In genomic region chr5:6435356-6435755, GRCh38 we compare ENCODE assay signal across 10 cellular contexts. TPM values are rescaled to one million over a fixed set of nuclear protein-coding genes. Genes with fewer than 3 reads are reported as not detected.
DNase-seq lines count a peak whose midpoint lies in the region; ATAC-seq and TF ChIP-seq lines count a peak whose summit lies in the region.
"Had no signal": no experiment of that assay in that cellular context is flagged by ENCODE, and none has a peak within 500 bp of the region (broad histone marks: within the 10 kb centered on the region; RNA-seq: fewer than 3 reads in every experiment).

No MANE protein-coding gene starts in this region.

- no peak overlapping the region for H3K4me2 ChIP-seq in smooth muscle cell

- H3K27me3 ChIP-seq in breast epithelium (peaks cover 0 to 10% of the 10 kb centered on the region in 2 donors), smooth muscle cell (ENCODE audit: low read depth) (peaks cover 19% of the 10 kb centered on the region)

- no peak overlapping the region for H3K9ac ChIP-seq in smooth muscle cell (ENCODE audit: low read depth)

- TF ChIP-seq POLR2A in breast epithelium (IDR thresholded peaks at IDR 0.05) = no peak
- TF ChIP-seq POLR2A in lower leg skin (IDR thresholded peaks at IDR 0.05) = no peak

- CTCF ChIA-PET in MCF 10A (lab: Yijun Ruan, JAX) = interaction anchor here (0.7 to 1.1 kb wide), 5 partner anchors 10 to 868 kb away, joined by 3 to 6 read pairs (median 3); no protein-coding TSS in a partner anchor

- H3K79me2 ChIP-seq in smooth muscle cell (ENCODE audit: low read depth) = no peaks in the 10 kb centered on the region

- no peaks in the 10 kb centered on the region for H3F3A ChIP-seq in smooth muscle cell (ENCODE audit: low read depth)

- H3K4me3 ChIP-seq in breast epithelium = no peak overlapping the region
- H3K4me3 ChIP-seq in epithelial cell of proximal tubule (ENCODE audit: low read depth, low read length) = no peak overlapping the region
- H3K4me3 ChIP-seq in smooth muscle cell = no peak overlapping the region
- H3K4me3 ChIP-seq in lower leg skin (ENCODE audit: low read depth, poor library complexity, severe bottlenecking) = no peak overlapping the region

- H3K27ac Mint-ChIP-seq in MCF 10A (ENCODE audit: low read depth, unreplicated experiment) = no peak overlapping the region
- H3K27ac Mint-ChIP-seq: activated T-helper 17 cell treated with anti-CD3 and anti-CD28 coated beads, Interleukin-2, amount 50 U/mL, for 72 hours had no signal

- H3K9me3 ChIP-seq in breast epithelium (peaks cover 0 to 5% of the 10 kb centered on the region in 2 donors), smooth muscle cell (replicated peaks; ENCODE audit: low read depth) (no peaks in the 10 kb centered on the region)

- H3K36me3 ChIP-seq in breast epithelium (no peaks in the 10 kb centered on the region), smooth muscle cell (ENCODE audit: low read depth) (no peaks in the 10 kb centered on the region)

- POLR2A ChIA-PET in MCF 10A (lab: Yijun Ruan, JAX) = no interaction called here

- TF ChIP-seq CTCF in MCF 10A (IDR thresholded peaks at IDR 0.05; ENCODE audit: unreplicated experiment) (no peak), breast epithelium (IDR thresholded peaks at IDR 0.05) (no peak), epithelial cell of proximal tubule (conservative IDR thresholded peaks at IDR 0.05; ENCODE audit: low read depth, low read length) (peak; percentile 49), smooth muscle cell (IDR thresholded peaks at IDR 0.05; ENCODE audit: borderline replicate concordance, insufficient read depth, poor library complexity, severe bottlenecking) (peak; percentile 38), lower leg skin (IDR thresholded peaks at IDR 0.05) (no peak)

- H3K9me3 Mint-ChIP-seq in MCF 10A (ENCODE audit: unreplicated experiment) = no peaks in the 10 kb centered on the region
- H3K9me3 Mint-ChIP-seq: activated T-helper 17 cell treated with anti-CD3 and anti-CD28 coated beads, Interleukin-2, amount 50 U/mL, for 72 hours had no signal

- H4K20me1 ChIP-seq in smooth muscle cell (ENCODE audit: low read depth) = no peaks in the 10 kb centered on the region

- no peak overlapping the region for H3K27ac ChIP-seq in breast epithelium
- no peak overlapping the region for H3K27ac ChIP-seq in smooth muscle cell (ENCODE audit: low read depth)

- peaks cover 5% of the 10 kb centered on the region for H3K4me1 Mint-ChIP-seq in MCF 10A (ENCODE audit: insufficient read depth, unreplicated experiment)
- H3K4me1 Mint-ChIP-seq: activated T-helper 17 cell treated with anti-CD3 and anti-CD28 coated beads, Interleukin-2, amount 50 U/mL, for 72 hours had no signal

- peaks cover 4% of the 10 kb centered on the region for H3K36me3 Mint-ChIP-seq in MCF 10A (ENCODE audit: insufficient read depth, unreplicated experiment)

- H3K4me3 Mint-ChIP-seq in MCF 10A (ENCODE audit: unreplicated experiment) = no peak overlapping the region
- H3K4me3 Mint-ChIP-seq: activated T-helper 17 cell treated with anti-CD3 and anti-CD28 coated beads, Interleukin-2, amount 50 U/mL, for 72 hours had no signal

- peaks cover 35% of the 10 kb centered on the region for H3K27me3 Mint-ChIP-seq in MCF 10A (ENCODE audit: insufficient read depth, unreplicated experiment)

- DNase-seq in MCF 10A (ENCODE audit: unreplicated experiment) (peak; percentile 8), breast epithelium (ENCODE audit: low spot score in 2 of 2) (no peak), NCI-H146 (lab: John Stamatoyannopoulos, UW) (peak; percentile 69), epithelial cell of proximal tubule (ENCODE audit: low read depth) (no peak), smooth muscle cell (lab: John Stamatoyannopoulos, UW; ENCODE audit: unreplicated experiment) (no peak), NOMO-1 (lab: John Stamatoyannopoulos, UW; ENCODE audit: unreplicated experiment in 2 of 2) (no peak), lower leg skin (ENCODE audit: low spot score in 2 of 2) (no peak)
- DNase-seq: NCI-H524 had no signal

- WGBS in smooth muscle cell (ENCODE audit: low lambda C conversion rate) = 27% methylated on average over 8 of the region's 8 CpGs
- WGBS in lower leg skin, 2 donors = 44 to 54% methylated on average over 8 of the region's 8 CpGs

- intact Hi-C loops in MCF 10A (cut with micrococcal nuclease) = no loop called here
- intact Hi-C loops in breast epithelium (cut with DNase I; ENCODE audit: low total_unique reads) = no loop called here
- intact Hi-C loops in lower leg skin (cut with DNase I; ENCODE audit: low total_unique reads) = no loop called here

- BruUV-seq in MCF 10A (replicated peaks; lab: Mats Ljungman, UMichigan) = no TSS peak

- ATAC-seq in GM18909 (IDR thresholded peaks at IDR 0.05; ENCODE audit: poor library complexity, unreplicated experiment) = no peak
- ATAC-seq: activated T-helper 17 cell treated with anti-CD3 and anti-CD28 coated beads, Interleukin-2, amount 50 U/mL, for 72 hours had no signal

- H3K4me1 ChIP-seq in breast epithelium (no peaks in the 10 kb centered on the region), smooth muscle cell (ENCODE audit: low read depth) (no peaks in the 10 kb centered on the region)

- no peak overlapping the region for H2AFZ ChIP-seq in smooth muscle cell (ENCODE audit: low read depth)

RNA-seq across cellular contexts. Expression of gene UBE2QL1, which starts 13.3 kb away (rescaled TPM):
- total RNA-seq in MCF 10A (2022) = not detected in 2 replicates
- total RNA-seq in breast epithelium = 1 to 10 TPM in 2 of 3 donors, under 1 TPM in 1; 0.44 to 1.8 (median 1.6) TPM
- total RNA-seq in epithelial cell of proximal tubule = not detected in 2 replicates
- 1.2 and 2.5 TPM in 2 replicates for total RNA-seq in smooth muscle cell
- 1.3 and 2.6 TPM in 2 replicates for polyA plus RNA-seq in smooth muscle cell
- 1 to 10 TPM in 3 of 4 donors, under 1 TPM in 1; 0.72 to 3.4 (median 1.3) TPM for total RNA-seq in lower leg skin
- total RNA-seq: activated T-helper 17 cell treated with anti-CD3 and anti-CD28 coated beads, Interleukin-2, amount 50 U/mL, for 72 hours had no signal

RNA-seq across cellular contexts. Expression of gene MED10, which starts 57.0 kb away (rescaled TPM):
- 84.9 and 85.1 TPM in 2 replicates for total RNA-seq in MCF 10A (2022)
- 10 to 100 TPM; 25.6 to 29.9 (median 25.9) TPM for total RNA-seq in breast epithelium
- total RNA-seq in epithelial cell of proximal tubule = 28.3 and 38.3 TPM in 2 replicates
- 23.0 and 28.6 TPM in 2 replicates for total RNA-seq in smooth muscle cell
- polyA plus RNA-seq in smooth muscle cell = 96.2 and 124 TPM in 2 replicates
- 10 to 100 TPM; 18.5 to 30.4 (median 24.9) TPM for total RNA-seq in lower leg skin

Comparison
In these comparisons a context has a peak if more than half of its experiments do, and no peak if none do; other contexts are left out.
1. DNase-seq: peak in MCF 10A (single experiment) and NCI-H146 (single experiment); none in breast epithelium (0 of 2), epithelial cell of proximal tubule (single experiment), smooth muscle cell (single experiment), NOMO-1 (0 of 2) and lower leg skin (0 of 2).
2. CTCF ChIP-seq: peak in epithelial cell of proximal tubule (single experiment) and smooth muscle cell (single experiment); none in MCF 10A (single experiment), breast epithelium (0 of 3) and lower leg skin (0 of 3).